ENCODE assay signal across 8 cellular contexts in genomic region chr1:21869620-21870121, GRCh38. TPM values are rescaled to one million over a fixed set of nuclear protein-coding genes. Genes with fewer than 3 reads are reported as not detected.
A peak's percentile ranks its signal among the peaks of the same experiment; 100 is the strongest.
DNase-seq lines count a peak whose midpoint lies in the region; ATAC-seq, FAIRE-seq and TF ChIP-seq lines count a peak whose summit lies in the region.

No MANE protein-coding gene starts in this region.

- H3K4me3 ChIP-seq in A549 (no peak overlapping the region), LNCaP clone FGC (ENCODE audit: low read depth, low read length) (no peak overlapping the region), brain microvascular endothelial cell (ENCODE audit: low read depth, low read length) (no peak overlapping the region)

- H3K27ac ChIP-seq in A549 (peak overlapping the region; percentile 64 to 80; a peak in 4 of 6 replicates), brain microvascular endothelial cell (no peak overlapping the region)

- in situ Hi-C loops in brain microvascular endothelial cell (cut with HindIII; ENCODE audit: low pct_ligation_motif_present, low sequenced_read_pairs): no loop called here

- no peaks in the 10 kb centered on the region for H3K27me3 ChIP-seq in brain microvascular endothelial cell (replicated peaks)

- FAIRE-seq in A549 (lab: Jason Lieb, UNC): no peak

- peaks cover 23% of the 10 kb centered on the region for H3K4me1 ChIP-seq in A549

- peaks cover 41% of the 10 kb centered on the region for H3K36me3 ChIP-seq in brain microvascular endothelial cell (replicated peaks)

- no peak for TF ChIP-seq RAD21 in A549 (conservative IDR thresholded peaks at IDR 0.05 in 1 of 2, IDR thresholded peaks at IDR 0.05 in 1 of 2)

- DNase-seq in A549 (ENCODE audit: low read depth in 1 of 2, low spot score in 1 of 2): peak; percentile 76 to 83
- DNase-seq in LNCaP clone FGC (ENCODE audit: low read depth): peak; percentile 6
- DNase-seq in brain microvascular endothelial cell: peak; percentile 77
- DNase-seq in kidney glomerular epithelial cell (lab: John Stamatoyannopoulos, UW): peak; percentile 88
- DNase-seq in ureter (ENCODE audit: low spot score): peak; percentile 87
- DNase-seq in UCSD-AML1 (lab: John Stamatoyannopoulos, UW; ENCODE audit: unreplicated experiment): no peak
- no peak for DNase-seq in activated naive CD4-positive, alpha-beta T cell treated with anti-CD3 and anti-CD28 coated beads, Interleukin-2, amount 50 U/mL, for 72 hours (ENCODE audit: low spot score in 2 of 2)

- peak overlapping the region; percentile 65 for H3K4me2 ChIP-seq in A549

- TF ChIP-seq CTCF in A549 (IDR thresholded peaks at IDR 0.05): no peak
- no peak for TF ChIP-seq CTCF in LNCaP clone FGC (IDR thresholded peaks at IDR 0.05; ENCODE audit: control insufficient read depth, extremely low read depth, insufficient read depth)
- TF ChIP-seq CTCF in brain microvascular endothelial cell (IDR thresholded peaks at IDR 0.05; ENCODE audit: low read depth, low read length, missing control alignments): no peak

- H3K36me3 Mint-ChIP-seq in activated naive CD4-positive, alpha-beta T cell treated with anti-CD3 and anti-CD28 coated beads, Interleukin-2, amount 50 U/mL, for 72 hours: no peaks in the 10 kb centered on the region

- TF ChIP-seq EP300 in A549 (IDR thresholded peaks at IDR 0.05): no peak

- no peak overlapping the region for H3K27ac Mint-ChIP-seq in activated naive CD4-positive, alpha-beta T cell treated with anti-CD3 and anti-CD28 coated beads, Interleukin-2, amount 50 U/mL, for 72 hours

- H3K9me3 Mint-ChIP-seq in activated naive CD4-positive, alpha-beta T cell treated with anti-CD3 and anti-CD28 coated beads, Interleukin-2, amount 50 U/mL, for 72 hours: no peaks in the 10 kb centered on the region

- WGBS in A549 (ENCODE audit: missing lambda C conversion rate): 62% methylated on average over 8 of the region's 13 CpGs

- TF ChIP-seq POLR2A in A549 (IDR thresholded peaks at IDR 0.05; ENCODE audit: low read length): no peak

- no peaks in the 10 kb centered on the region for H3K9me3 ChIP-seq in A549

- POLR2A ChIA-PET in A549 (lab: Yijun Ruan, JAX): no interaction called here

- CTCF ChIA-PET in A549 (lab: Yijun Ruan, JAX): no interaction called here

- ATAC-seq in A549: peak; percentile 84 to 91
- ATAC-seq in GM21360 (IDR thresholded peaks at IDR 0.05; ENCODE audit: unreplicated experiment): no peak
- no peak for ATAC-seq in activated naive CD4-positive, alpha-beta T cell treated with anti-CD3 and anti-CD28 coated beads, Interleukin-2, amount 50 U/mL, for 72 hours

TF ChIP-seq in A549, 52 proteins besides CTCF, POLR2A, EP300 and RAD21:
- TF ChIP-seq USF2 (IDR thresholded peaks at IDR 0.05) (no peak), FOSL2 (IDR thresholded peaks at IDR 0.05) (no peak), FOSL2 (CRISPR knock-in tag; IDR thresholded peaks at IDR 0.05) (peak; percentile 63; the same call in 1 of the 2 replicates), JUNB (IDR thresholded peaks at IDR 0.05) (peak; percentile 40; the same call in 1 of the 2 replicates)

RNA-seq across cellular contexts. Expression of gene LDLRAD2, which starts 57.6 kb away (rescaled TPM):
- polyA plus RNA-seq in A549 (2011; rRNA removed) (not detected in 2 replicates), A549 (2017; fragmentation: RNase III; extraction: RNeasy Plus Mini Kit Qiagen cat#74134 plus additional on column Dnase treatment) (0.03 to 0.08 TPM (median 0.05 TPM) in 3 replicates)
- not detected in 2 replicates for polyA plus RNA-seq in A549 (2012; cell fraction: cytosol; rRNA removed)
- 0.01 TPM in 1 of 2 replicates, not detected in the other for polyA plus RNA-seq in A549 (2012; cell fraction: nucleus; rRNA removed)
- polyA minus RNA-seq in A549 (2011; rRNA and poly(A)+ RNA removed): not detected in 2 replicates
- 1.1 TPM for total RNA-seq in ureter
- total RNA-seq in activated naive CD4-positive, alpha-beta T cell treated with anti-CD3 and anti-CD28 coated beads, Interleukin-2, amount 50 U/mL, for 72 hours: under 1 TPM in 1 of 2 donors, not detected in 1; 0.08 TPM

Comparison
In these comparisons a context has a peak if more than half of its experiments do, and no peak if none do; other contexts are left out.
1. ATAC-seq: peak in A549 (2 of 2); none in GM21360 (single experiment) and activated naive CD4-positive, alpha-beta T cell treated with anti-CD3 and anti-CD28 coated beads, Interleukin-2, amount 50 U/mL, for 72 hours (0 of 2).
2. DNase-seq: peak in A549 (2 of 2), LNCaP clone FGC (single experiment), brain microvascular endothelial cell (single experiment), kidney glomerular epithelial cell (single experiment) and ureter (single experiment); none in UCSD-AML1 (single experiment) and activated naive CD4-positive, alpha-beta T cell treated with anti-CD3 and anti-CD28 coated beads, Interleukin-2, amount 50 U/mL, for 72 hours (0 of 2).